Comparison of ENCODE assay signal across 7 cellular contexts in genomic region chr18:23377669-23378469, GRCh38.
DNase-seq lines count a peak whose midpoint lies in the region; ATAC-seq and TF ChIP-seq lines count a peak whose summit lies in the region.

No MANE protein-coding gene starts in this region.

- no peak for TF ChIP-seq POLR2A in gastrocnemius medialis (IDR thresholded peaks at IDR 0.05)

- peaks cover 7 to 9% of the 10 kb centered on the region in 2 donors for H3K4me1 ChIP-seq in gastrocnemius medialis

- no peak overlapping the region for H3K4me3 ChIP-seq in gastrocnemius medialis

- POLR2A ChIA-PET in HEK293T (lab: Yijun Ruan, JAX) = no interaction called here

- intact Hi-C loops in gastrocnemius medialis (cut with DNase I; ENCODE audit: low total_unique reads) = loop anchor here (2.0 kb wide), 1 partner anchor 247 kb away; no protein-coding TSS in a partner anchor

- in situ Hi-C loops in gastrocnemius medialis (cut with MboI; ENCODE audit: low sequenced_read_pairs in 4 of 4) = loop anchor here (5.0 to 25.0 kb wide), 7 partner anchors 63 to 591 kb away; partner anchors contain the start of genes CABLES1 (in 2 of the 4) and RBBP8 (in 1 of the 4)

- no peaks in the 10 kb centered on the region for H3K27me3 ChIP-seq in gastrocnemius medialis

- ATAC-seq in GM18870 (IDR thresholded peaks at IDR 0.05; ENCODE audit: unreplicated experiment) (peak; percentile 70), HG03565 (IDR thresholded peaks at IDR 0.05; ENCODE audit: unreplicated experiment) (peak; percentile 74), gastrocnemius medialis (peak; percentile 68 to 75)

- H3K27ac ChIP-seq in gastrocnemius medialis = peak overlapping the region; percentile 42 to 64 (median 46)

- H3K36me3 ChIP-seq in gastrocnemius medialis = no peaks in the 10 kb centered on the region

- CTCF ChIA-PET in HEK293T (lab: Yijun Ruan, JAX) = interaction anchor here (0.6 to 2.8 kb wide), 2 partner anchors 28 to 584 kb away, joined by 4 to 7 read pairs; no protein-coding TSS in a partner anchor

- no peaks in the 10 kb centered on the region for H3K9me3 ChIP-seq in gastrocnemius medialis

- DNase-seq in dermis microvascular lymphatic vessel endothelial cell (ENCODE audit: low read depth in 2 of 2) = peak; percentile 52 to 87
- no peak for DNase-seq in gastrocnemius medialis
- no peak for DNase-seq in NCI-H748 treated with DMSO at 0.1 percent for 48 hours (lab: John Stamatoyannopoulos, UW)
- no peak for DNase-seq in HEK293T (ENCODE audit: extremely low spot score)
- no peak for DNase-seq in NCI-H1048 (lab: John Stamatoyannopoulos, UW)

- TF ChIP-seq CTCF in gastrocnemius medialis (IDR thresholded peaks at IDR 0.05 in 4 of 5, conservative IDR thresholded peaks at IDR 0.05 in 1 of 5) = no peak

TF ChIP-seq in HEK293T, 16 proteins besides CTCF, POLR2A, EP300 and RAD21:
- no peak for TF ChIP-seq L3MBTL2 (conservative IDR thresholded peaks at IDR 0.05)

Comparison
In these comparisons a context has a peak if more than half of its experiments do, and no peak if none do; other contexts are left out.
1. DNase-seq: peak in dermis microvascular lymphatic vessel endothelial cell (2 of 2); none in gastrocnemius medialis (0 of 2), NCI-H748 treated with DMSO at 0.1 percent for 48 hours (single experiment), HEK293T (single experiment) and NCI-H1048 (single experiment).
2. Peak in every context shown above with its lines, with median percentiles within 50 percentile points of each other: ATAC-seq.